In the genomic region with DNA sequence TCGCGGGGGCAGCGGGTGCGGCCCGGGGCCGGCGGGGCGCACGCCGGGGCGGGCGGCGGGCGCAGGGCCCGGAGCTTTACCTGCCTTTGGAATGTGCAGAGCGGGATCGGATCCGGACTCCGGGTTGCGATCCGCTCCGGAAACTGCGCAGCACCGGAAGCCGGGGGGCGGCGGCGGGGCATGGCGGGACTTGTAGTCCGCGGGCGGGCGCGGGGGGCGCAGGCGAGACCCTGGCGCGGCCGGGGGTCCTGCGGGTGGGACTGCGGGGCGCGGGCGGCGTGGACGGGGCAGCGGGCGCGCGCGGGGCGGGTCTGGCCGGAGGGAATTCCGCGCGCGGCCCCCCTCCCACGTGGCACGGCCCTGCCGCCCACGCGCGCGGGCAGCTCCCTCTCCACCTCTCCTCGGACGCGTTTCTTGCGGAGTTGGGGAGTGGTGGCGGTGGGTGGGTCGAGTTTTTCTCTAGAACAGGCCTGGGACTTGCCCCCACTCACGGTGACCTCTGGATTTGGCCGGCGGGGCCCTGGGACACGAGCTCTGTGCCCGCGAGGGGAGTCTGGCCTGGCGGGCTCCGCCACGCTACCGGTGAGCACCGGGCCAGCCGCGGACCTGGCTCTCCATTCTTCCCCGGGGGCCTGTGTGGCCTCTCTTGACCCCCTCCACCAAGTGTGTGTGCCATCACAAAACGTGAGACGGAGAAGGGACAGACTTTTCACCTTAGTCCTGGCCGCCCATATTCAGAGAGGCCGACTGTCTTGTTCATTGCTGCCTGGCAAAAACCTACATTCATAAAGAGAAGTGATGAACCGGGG, we compare ENCODE assay signal across 8 cellular contexts. TPM values are rescaled to one million over a fixed set of nuclear protein-coding genes. Genes with fewer than 3 reads are reported as not detected.
DNase-seq lines count a peak whose midpoint lies in the region; ATAC-seq and TF ChIP-seq lines count a peak whose summit lies in the region.

A gene with protein sequence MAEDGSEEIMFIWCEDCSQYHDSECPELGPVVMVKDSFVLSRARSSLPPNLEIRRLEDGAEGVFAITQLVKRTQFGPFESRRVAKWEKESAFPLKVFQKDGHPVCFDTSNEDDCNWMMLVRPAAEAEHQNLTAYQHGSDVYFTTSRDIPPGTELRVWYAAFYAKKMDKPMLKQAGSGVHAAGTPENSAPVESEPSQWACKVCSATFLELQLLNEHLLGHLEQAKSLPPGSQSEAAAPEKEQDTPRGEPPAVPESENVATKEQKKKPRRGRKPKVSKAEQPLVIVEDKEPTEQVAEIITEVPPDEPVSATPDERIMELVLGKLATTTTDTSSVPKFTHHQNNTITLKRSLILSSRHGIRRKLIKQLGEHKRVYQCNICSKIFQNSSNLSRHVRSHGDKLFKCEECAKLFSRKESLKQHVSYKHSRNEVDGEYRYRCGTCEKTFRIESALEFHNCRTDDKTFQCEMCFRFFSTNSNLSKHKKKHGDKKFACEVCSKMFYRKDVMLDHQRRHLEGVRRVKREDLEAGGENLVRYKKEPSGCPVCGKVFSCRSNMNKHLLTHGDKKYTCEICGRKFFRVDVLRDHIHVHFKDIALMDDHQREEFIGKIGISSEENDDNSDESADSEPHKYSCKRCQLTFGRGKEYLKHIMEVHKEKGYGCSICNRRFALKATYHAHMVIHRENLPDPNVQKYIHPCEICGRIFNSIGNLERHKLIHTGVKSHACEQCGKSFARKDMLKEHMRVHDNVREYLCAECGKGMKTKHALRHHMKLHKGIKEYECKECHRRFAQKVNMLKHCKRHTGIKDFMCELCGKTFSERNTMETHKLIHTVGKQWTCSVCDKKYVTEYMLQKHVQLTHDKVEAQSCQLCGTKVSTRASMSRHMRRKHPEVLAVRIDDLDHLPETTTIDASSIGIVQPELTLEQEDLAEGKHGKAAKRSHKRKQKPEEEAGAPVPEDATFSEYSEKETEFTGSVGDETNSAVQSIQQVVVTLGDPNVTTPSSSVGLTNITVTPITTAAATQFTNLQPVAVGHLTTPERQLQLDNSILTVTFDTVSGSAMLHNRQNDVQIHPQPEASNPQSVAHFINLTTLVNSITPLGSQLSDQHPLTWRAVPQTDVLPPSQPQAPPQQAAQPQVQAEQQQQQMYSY (minus strand): TSS at position 155 of the 809 bp plus-strand sequence. CDS start 18,981 bp downstream, outside the sequence.

- WGBS in testis, 2 donors, result 2 to 3% methylated on average over 6 to 53 of the region's 89 CpGs

- peaks cover 38% of the 10 kb centered on the region for H3K79me2 ChIP-seq in osteoblast (ENCODE audit: insufficient read depth, low read length)

- H3K4me1 Mint-ChIP-seq in activated naive CD4-positive, alpha-beta T cell treated with anti-CD3 and anti-CD28 coated beads, Interleukin-2, amount 10 ng/mL, durations not matched to agents 7 days and 5 days, result peaks cover 26% of the 10 kb centered on the region

- H3K27me3 Mint-ChIP-seq in activated naive CD4-positive, alpha-beta T cell treated with anti-CD3 and anti-CD28 coated beads, Interleukin-2, amount 10 ng/mL, durations not matched to agents 7 days and 5 days, result peaks cover 10% of the 10 kb centered on the region

- H3K9me3 ChIP-seq in KOPT-K1 (ENCODE audit: insufficient read depth, low read length, poor library complexity, severe bottlenecking), result no peaks in the 10 kb centered on the region
- no peaks in the 10 kb centered on the region for H3K9me3 ChIP-seq in osteoblast (ENCODE audit: low read depth, low read length)
- H3K9me3 ChIP-seq in testis, result no peaks in the 10 kb centered on the region

- no peak for TF ChIP-seq CTCF in osteoblast (IDR thresholded peaks at IDR 0.05; ENCODE audit: extremely low read depth, low read depth, low read length)
- no peak for TF ChIP-seq CTCF in testis (IDR thresholded peaks at IDR 0.05)

- H3K36me3 ChIP-seq in KOPT-K1 (ENCODE audit: insufficient read depth, low read length), result peaks cover 7% of the 10 kb centered on the region; the same call in 1 of the 2 replicates
- no peaks in the 10 kb centered on the region for H3K36me3 ChIP-seq in osteoblast (ENCODE audit: insufficient read depth, low read length)
- no peaks in the 10 kb centered on the region for H3K36me3 ChIP-seq in testis (ENCODE audit: low read depth, missing control alignments)

- no peaks in the 10 kb centered on the region for H3K9me3 Mint-ChIP-seq in activated naive CD4-positive, alpha-beta T cell treated with anti-CD3 and anti-CD28 coated beads, Interleukin-2, amount 10 ng/mL, durations not matched to agents 7 days and 5 days

- ATAC-seq in GM21737 (IDR thresholded peaks at IDR 0.05; ENCODE audit: unreplicated experiment), result peak; percentile 51
- ATAC-seq in SK-N-SH treated with all-trans-retinoic acid at 6 μM for 48 hours, result peak; percentile 66

- intact Hi-C loops in testis (cut with DNase I; ENCODE audit: low total_unique reads), result no loop called here

- H3K4me3 Mint-ChIP-seq in activated naive CD4-positive, alpha-beta T cell treated with anti-CD3 and anti-CD28 coated beads, Interleukin-2, amount 10 ng/mL, durations not matched to agents 7 days and 5 days, result peak within 1 kb of the TSS; percentile 85

- peaks cover 11% of the 10 kb centered on the region for H3K4me1 ChIP-seq in osteoblast (ENCODE audit: insufficient read depth, low read length)
- peaks cover 10% of the 10 kb centered on the region for H3K4me1 ChIP-seq in testis

- no peaks in the 10 kb centered on the region for H4K20me1 ChIP-seq in osteoblast (ENCODE audit: insufficient read depth, low read length)

- H3K36me3 Mint-ChIP-seq in activated naive CD4-positive, alpha-beta T cell treated with anti-CD3 and anti-CD28 coated beads, Interleukin-2, amount 10 ng/mL, durations not matched to agents 7 days and 5 days, result no peaks in the 10 kb centered on the region

- H3K4me2 ChIP-seq in osteoblast (ENCODE audit: insufficient read depth, low read length), result peak within 1 kb of the TSS; percentile 99

- peak within 1 kb of the TSS; percentile 97 for H3K27ac ChIP-seq in KOPT-K1 (ENCODE audit: low read depth, low read length, poor library complexity, severe bottlenecking)
- H3K27ac ChIP-seq in osteoblast (ENCODE audit: low read depth, low read length), result peak within 1 kb of the TSS; percentile 89
- H3K27ac ChIP-seq in testis, result peak within 1 kb of the TSS; percentile 70 to 89

- H3K27me3 ChIP-seq in osteoblast (ENCODE audit: insufficient read depth, low read length) (no peaks in the 10 kb centered on the region), testis (no peaks in the 10 kb centered on the region)

- CTCF ChIA-PET in activated naive CD4-positive, alpha-beta T cell treated with anti-CD3 and anti-CD28 coated beads, Interleukin-2, amount 10 ng/mL, durations not matched to agents 7 days and 5 days (lab: Charles Lee), result interaction anchor here (1.4 to 2.9 kb wide), 2 partner anchors 229 to 238 kb away, joined by 4 to 11 read pairs; no protein-coding TSS in a partner anchor

- H3K27ac Mint-ChIP-seq in activated naive CD4-positive, alpha-beta T cell treated with anti-CD3 and anti-CD28 coated beads, Interleukin-2, amount 10 ng/mL, durations not matched to agents 7 days and 5 days, result peak within 1 kb of the TSS; percentile 94

- no peak for TF ChIP-seq POLR2A in testis (IDR thresholded peaks at IDR 0.05)

- H3K4me3 ChIP-seq in osteoblast (ENCODE audit: insufficient read depth, low read length) (peak within 1 kb of the TSS; percentile 84), testis (peak within 1 kb of the TSS; percentile 72 to 79)

- DNase-seq in Daoy (ENCODE audit: low read depth) (peak; percentile 91), germinal center (ENCODE audit: low spot score) (peak; percentile 82), osteoblast (ENCODE audit: insufficient read length, low spot score, missing footprints) (peak; percentile 98), testis (peak; percentile 84)
- DNase-seq in activated naive CD4-positive, alpha-beta T cell treated with anti-CD3 and anti-CD28 coated beads, Interleukin-2, amount 10 ng/mL, durations not matched to agents 7 days and 5 days, result peak; percentile 88

- H2AFZ ChIP-seq in osteoblast (ENCODE audit: low read length), result peak within 1 kb of the TSS; percentile 81

TF ChIP-seq in SK-N-SH treated with all-trans-retinoic acid at 6 μM for 48 hours, 23 proteins besides CTCF, POLR2A, EP300 and RAD21:
- TF ChIP-seq ZNF70 (CRISPR knock-in tag; IDR thresholded peaks at IDR 0.05), result no peak
- TF ChIP-seq CSRNP3 (CRISPR knock-in tag; IDR thresholded peaks at IDR 0.05), result 0 out of 2 replicates have a peak, but pooled peaks have one; percentile 34

RNA-seq across cellular contexts. Expression of the gene that starts here (rescaled TPM):
- 3.3 and 3.5 TPM in 2 replicates for total RNA-seq in Daoy (2014; rRNA removed; shearing (Covaris generic))
- total RNA-seq in osteoblast (7.2 and 8.8 TPM in 2 replicates), testis (10 to 100 TPM; 18.8 to 21.4 TPM)
- 8.2 TPM for polyA plus RNA-seq in testis (ENCODE audit: insufficient read depth, low read depth, low replicate concordance)

Comparison
In these comparisons a context has a peak if more than half of its experiments do, and no peak if none do; other contexts are left out.
1. Peak in every context shown above with its lines: DNase-seq, ATAC-seq, H3K4me3 ChIP-seq and H3K27ac ChIP-seq.